ENCODE assay signal across 19 cellular contexts in genomic region chr1:191558389-191558788, GRCh38.
DNase-seq lines count a peak whose midpoint lies in the region; ATAC-seq and TF ChIP-seq lines count a peak whose summit lies in the region.
"Had no signal": no experiment of that assay in that cellular context is flagged by ENCODE, and none has a peak within 500 bp of the region (broad histone marks: within the 10 kb centered on the region; RNA-seq: fewer than 3 reads in every experiment).

No MANE protein-coding gene starts in this region.

- no peak overlapping the region for H3K4me3 ChIP-seq in GM12865 (ENCODE audit: low read depth, low read length)
- H3K4me3 ChIP-seq: GM23248, SK-N-MC had no signal

- ATAC-seq in HG03432 (IDR thresholded peaks at IDR 0.05; ENCODE audit: unreplicated experiment): peak; percentile 54
- ATAC-seq in GM18517 (IDR thresholded peaks at IDR 0.05; ENCODE audit: unreplicated experiment): no peak

- no peak for TF ChIP-seq CTCF in GM12865 (IDR thresholded peaks at IDR 0.05; ENCODE audit: insufficient read depth, low read depth, low read length, missing control alignments)

- DNase-seq in GM12865 (ENCODE audit: low read depth): peak; percentile 17
- DNase-seq in RKO (ENCODE audit: low spot score): peak; percentile 2
- DNase-seq in kidney tubule cell (ENCODE audit: low spot score): peak; percentile 32
- DNase-seq in SHP77 (lab: John Stamatoyannopoulos, UW): no peak
- no peak for DNase-seq in NCI-H1105 treated with DMSO at 0.1 percent for 48 hours (lab: John Stamatoyannopoulos, UW)
- DNase-seq: CD4-positive, CD25-positive, alpha-beta regulatory T cell; GDM1; GM23248; H9; HFFc6; NCI-H1694; NCI-H2081; NCI-H2171 treated with DMSO at 0.1 percent for 48 hours; NCI-H526; RPMI8226; SHP77 treated with DMSO at 0.1 percent for 48 hours had no signal

Comparison
In these comparisons a context has a peak if more than half of its experiments do, and no peak if none do; other contexts are left out.
1. DNase-seq: peak in GM12865 (single experiment), RKO (single experiment) and kidney tubule cell (single experiment); none in SHP77 (0 of 2) and NCI-H1105 treated with DMSO at 0.1 percent for 48 hours (single experiment).